ENCODE assay signal across 18 cellular contexts in the genomic region with DNA sequence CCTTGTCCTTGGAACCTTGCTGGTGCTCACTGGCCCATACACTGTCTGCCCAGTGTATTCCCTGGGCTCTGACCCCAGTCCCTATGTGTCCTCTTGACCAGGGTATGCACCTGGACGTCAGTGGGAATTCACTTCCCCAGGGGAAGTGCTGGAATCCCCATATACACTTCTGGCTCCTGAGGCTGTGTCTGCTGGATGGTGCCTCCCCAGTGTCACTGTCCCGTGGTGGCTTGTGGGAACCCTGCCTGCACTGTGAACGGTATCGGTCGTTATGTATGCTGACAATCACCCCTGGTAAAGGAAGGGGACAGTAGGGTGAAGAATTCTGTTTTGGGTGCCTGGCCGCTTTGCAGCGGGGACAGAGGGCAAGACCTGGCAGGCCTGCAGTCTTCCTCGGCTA.
A peak's percentile ranks its signal among the peaks of the same experiment; 100 is the strongest.
DNase-seq lines count a peak whose midpoint lies in the region; ATAC-seq, FAIRE-seq and TF ChIP-seq lines count a peak whose summit lies in the region.
"Had no signal": no experiment of that assay in that cellular context is flagged by ENCODE, and none has a peak within 500 bp of the region (broad histone marks: within the 10 kb centered on the region; RNA-seq: fewer than 3 reads in every experiment).

No MANE protein-coding gene starts in this region.

- H3K79me2 ChIP-seq in HepG2 (ENCODE audit: insufficient read depth, low read length) = no peaks in the 10 kb centered on the region

- no peaks in the 10 kb centered on the region for H3K9me3 ChIP-seq in heart right ventricle
- no peaks in the 10 kb centered on the region for H3K9me3 ChIP-seq in right lobe of liver
- H3K9me3 ChIP-seq in HepG2 (ENCODE audit: low read length) = no peaks in the 10 kb centered on the region
- H3K9me3 ChIP-seq in ascending aorta = no peaks in the 10 kb centered on the region
- no peaks in the 10 kb centered on the region for H3K9me3 ChIP-seq in tibial artery
- peaks cover 3% of the 10 kb centered on the region for H3K9me3 ChIP-seq in WERI-Rb-1 (ENCODE audit: severe bottlenecking)
- H3K9me3 ChIP-seq: BLaER1 treated with 17β-estradiol and CSF1 and Interleukin-3, amounts not matched to agents 10 nM and 100 nM; Caco-2; HAP-1 had no signal

- CTCF ChIA-PET in HepG2 (lab: Yijun Ruan, JAX; ENCODE audit: low intra/inter-chr PET ratio, low total read pairs) = no interaction called here

- H2AFZ ChIP-seq in HepG2 (ENCODE audit: low read length) = no peak overlapping the region

- intact Hi-C loops in heart right ventricle (cut with DNase I) (loop anchor here in 3 of 10 donors (2.0 to 5.0 kb wide), 3 partner anchors 302 to 304 kb away; no protein-coding TSS in a partner anchor), left ventricle myocardium superior (cut with micrococcal nuclease) (no loop called here), right lobe of liver (cut with DNase I) (loop anchor here in 1 of 2 donors (10.0 kb wide), 1 partner anchor 304 kb away; no protein-coding TSS in a partner anchor), HepG2 (cut with micrococcal nuclease; ENCODE audit: unreplicated experiment) (no loop called here), ascending aorta (cut with DNase I) (no loop called here), tibial artery (cut with DNase I; ENCODE audit: low total_unique reads) (no loop called here)

- no peak for TF ChIP-seq RAD21 in HepG2 (CRISPR knock-in tag; IDR thresholded peaks at IDR 0.05)

- H3K36me3 ChIP-seq in heart right ventricle (no peaks in the 10 kb centered on the region), right lobe of liver (no peaks in the 10 kb centered on the region), HepG2 (replicated peaks in 1 of 2; ENCODE audit: control insufficient read depth in 1 of 2, insufficient read depth in 2 of 2, low read length in 2 of 2) (no peaks in the 10 kb centered on the region), ascending aorta (no peaks in the 10 kb centered on the region), tibial artery (no peaks in the 10 kb centered on the region), WERI-Rb-1 (no peaks in the 10 kb centered on the region)
- H3K36me3 ChIP-seq: BLaER1 treated with 17β-estradiol and CSF1 and Interleukin-3, amounts not matched to agents 10 nM and 100 nM; HAP-1 had no signal

- TF ChIP-seq POLR2A in right lobe of liver (IDR thresholded peaks at IDR 0.05) (no peak), HepG2 (IDR thresholded peaks at IDR 0.05; ENCODE audit: insufficient read depth in 1 of 2, low read depth in 2 of 2, low read length in 2 of 2) (no peak)

- POLR2A ChIA-PET in HepG2 (lab: Yijun Ruan, JAX) = no interaction called here

- DNase-seq in heart right ventricle (no peak), left ventricle myocardium superior (no peak), right lobe of liver (no peak), HepG2 (ENCODE audit: low spot score) (no peak), ascending aorta (ENCODE audit: low spot score in 2 of 2) (no peak), tibial artery (no peak), COLO829 (ENCODE audit: low spot score) (no peak), WERI-Rb-1 (no peak)
- DNase-seq: 8988T; Caco-2; CD4-positive, CD25-positive, alpha-beta regulatory T cell; CD8-positive, alpha-beta memory T cell; DMS79; GF-D8 had no signal

- H3K4me1 ChIP-seq in heart right ventricle (peaks cover 0 to 19% (median 5%) of the 10 kb centered on the region in 9 donors), right lobe of liver (peaks cover 0 to 12% (median 4%) of the 10 kb centered on the region in 4 donors), HepG2 (ENCODE audit: insufficient read depth, low read length) (peaks cover 5% of the 10 kb centered on the region; the same call in 1 of the 2 replicates), ascending aorta (peaks cover 0 to 7% of the 10 kb centered on the region in 2 donors), tibial artery (peaks cover 0 to 30% (median 21%) of the 10 kb centered on the region in 4 donors)
- H3K4me1 ChIP-seq: Caco-2, HAP-1 had no signal

- no peaks in the 10 kb centered on the region for H3K27me3 ChIP-seq in heart right ventricle
- H3K27me3 ChIP-seq in right lobe of liver = no peaks in the 10 kb centered on the region
- peaks cover 11 to 62% of the 10 kb centered on the region in 2 experiments for H3K27me3 ChIP-seq in HepG2 (ENCODE audit: control insufficient read depth in 1 of 2, insufficient read depth in 2 of 2, low read length in 2 of 2)
- H3K27me3 ChIP-seq in ascending aorta = no peaks in the 10 kb centered on the region
- H3K27me3 ChIP-seq in tibial artery = no peaks in the 10 kb centered on the region
- H3K27me3 ChIP-seq in WERI-Rb-1 (ENCODE audit: insufficient read depth, low read depth, severe bottlenecking) = peaks cover 80% of the 10 kb centered on the region

- H3K27ac ChIP-seq in heart right ventricle = peak overlapping the region in 9 of 10 donors; percentile 50 to 84 (median 66)
- peak overlapping the region in 2 of 3 donors; percentile 33 to 51 for H3K27ac ChIP-seq in right lobe of liver
- no peak overlapping the region for H3K27ac ChIP-seq in HepG2 (ENCODE audit: extremely low read length, insufficient read depth, low read length)
- H3K27ac ChIP-seq in ascending aorta = peak overlapping the region; percentile 17 to 21
- H3K27ac ChIP-seq in tibial artery = peak overlapping the region; percentile 10 to 62
- H3K27ac ChIP-seq in WERI-Rb-1 = no peak overlapping the region
- H3K27ac ChIP-seq: BLaER1 treated with 17β-estradiol and CSF1 and Interleukin-3, amounts not matched to agents 10 nM and 100 nM had no signal

- TF ChIP-seq CTCF in heart right ventricle (IDR thresholded peaks at IDR 0.05) (no peak), right lobe of liver (IDR thresholded peaks at IDR 0.05) (no peak), HepG2 (CRISPR knock-in tag; IDR thresholded peaks at IDR 0.05) (no peak), ascending aorta (IDR thresholded peaks at IDR 0.05) (no peak), tibial artery (IDR thresholded peaks at IDR 0.05) (no peak), WERI-Rb-1 (IDR thresholded peaks at IDR 0.05; ENCODE audit: low read depth, low read length) (no peak)

- no peak for FAIRE-seq in HepG2 (lab: Jason Lieb, UNC)
- FAIRE-seq: D721Med, H1 had no signal

- in situ Hi-C loops in HepG2 (cut with HindIII; ENCODE audit: extremely low pct_ligation_motif_present, low pct_unique_long_range_greater_than_20kb) = loop anchor here (5.0 kb wide), 1 partner anchor 302 kb away; no protein-coding TSS in a partner anchor

- H3K4me3 ChIP-seq in heart right ventricle (no peak overlapping the region), right lobe of liver (no peak overlapping the region), HepG2 (replicated peaks in 1 of 3; ENCODE audit: insufficient read depth in 1 of 3, low read depth in 2 of 3, low read length in 3 of 3) (no peak overlapping the region), ascending aorta (peak overlapping the region in 1 of 2 donors; percentile 9), tibial artery (no peak overlapping the region), WERI-Rb-1 (ENCODE audit: low read depth, low read length) (no peak overlapping the region)
- H3K4me3 ChIP-seq: BLaER1 treated with 17β-estradiol and CSF1 and Interleukin-3, amounts not matched to agents 10 nM and 100 nM; HAP-1 had no signal

- H3K4me2 ChIP-seq in HepG2 (ENCODE audit: low read depth, low read length) = no peak overlapping the region
- H3K4me2 ChIP-seq: BLaER1 treated with 17β-estradiol and CSF1 and Interleukin-3, amounts not matched to agents 10 nM and 100 nM had no signal

- TF ChIP-seq EP300 in HepG2 (IDR thresholded peaks at IDR 0.05; ENCODE audit: low read depth in 2 of 2, low read length in 2 of 2) (no peak), HepG2 (CRISPR knock-in tag; IDR thresholded peaks at IDR 0.05; ENCODE audit: borderline replicate concordance) (no peak)

- H3K9ac ChIP-seq in HepG2 (ENCODE audit: insufficient read depth, low read depth, low read length) = no peak overlapping the region
- H3K9ac ChIP-seq: BLaER1 treated with 17β-estradiol and CSF1 and Interleukin-3, amounts not matched to agents 10 nM and 100 nM had no signal

- ATAC-seq in heart right ventricle = peak in 6 of 8 donors; percentile 9 to 52 (median 27)
- ATAC-seq in left ventricle myocardium superior = no peak
- peak in 2 of 4 donors; percentile 3 for ATAC-seq in right lobe of liver
- no peak for ATAC-seq in HepG2

- H4K20me1 ChIP-seq in HepG2 (ENCODE audit: insufficient read depth, low read length) = no peaks in the 10 kb centered on the region
- H4K20me1 ChIP-seq: BLaER1 treated with 17β-estradiol and CSF1 and Interleukin-3, amounts not matched to agents 10 nM and 100 nM had no signal

- no TSS peak for BruUV-seq in HepG2 (replicated peaks; lab: Mats Ljungman, UMichigan)

- 42 to 61% methylated on average over 8 of the region's 8 CpGs for WGBS in heart right ventricle, 2 donors
- WGBS in right lobe of liver (ENCODE audit: insufficient coverage, low coverage, low lambda C conversion rate, missing lambda C conversion rate) = 67% methylated on average over 7 of the region's 8 CpGs
- whole genome bisulfite sequencing in HepG2 (ENCODE audit: low lambda C conversion rate) = 65% methylated on average over 2 of the region's 8 CpGs

TF ChIP-seq in HepG2, 621 proteins besides CTCF, POLR2A, EP300 and RAD21 (continues in another document):
- TF ChIP-seq ZC3H4 (CRISPR knock-in tag; IDR thresholded peaks at IDR 0.05; ENCODE audit: borderline replicate concordance) (no peak), REST (IDR thresholded peaks at IDR 0.05; ENCODE audit: borderline replicate concordance in 1 of 2, low read depth in 1 of 2, low read length in 2 of 2) (no peak)

Comparison
In these comparisons a context has a peak if more than half of its experiments do, and no peak if none do; other contexts are left out.
1. ATAC-seq: peak in heart right ventricle (6 of 8); none in left ventricle myocardium superior (single experiment) and HepG2 (single experiment).
2. H3K27ac ChIP-seq: peak in heart right ventricle (9 of 10), right lobe of liver (2 of 3), ascending aorta (2 of 2) and tibial artery (2 of 2); none in HepG2 (single experiment) and WERI-Rb-1 (single experiment).